8 cellular contexts compared by ENCODE assay signal in the genomic region with DNA sequence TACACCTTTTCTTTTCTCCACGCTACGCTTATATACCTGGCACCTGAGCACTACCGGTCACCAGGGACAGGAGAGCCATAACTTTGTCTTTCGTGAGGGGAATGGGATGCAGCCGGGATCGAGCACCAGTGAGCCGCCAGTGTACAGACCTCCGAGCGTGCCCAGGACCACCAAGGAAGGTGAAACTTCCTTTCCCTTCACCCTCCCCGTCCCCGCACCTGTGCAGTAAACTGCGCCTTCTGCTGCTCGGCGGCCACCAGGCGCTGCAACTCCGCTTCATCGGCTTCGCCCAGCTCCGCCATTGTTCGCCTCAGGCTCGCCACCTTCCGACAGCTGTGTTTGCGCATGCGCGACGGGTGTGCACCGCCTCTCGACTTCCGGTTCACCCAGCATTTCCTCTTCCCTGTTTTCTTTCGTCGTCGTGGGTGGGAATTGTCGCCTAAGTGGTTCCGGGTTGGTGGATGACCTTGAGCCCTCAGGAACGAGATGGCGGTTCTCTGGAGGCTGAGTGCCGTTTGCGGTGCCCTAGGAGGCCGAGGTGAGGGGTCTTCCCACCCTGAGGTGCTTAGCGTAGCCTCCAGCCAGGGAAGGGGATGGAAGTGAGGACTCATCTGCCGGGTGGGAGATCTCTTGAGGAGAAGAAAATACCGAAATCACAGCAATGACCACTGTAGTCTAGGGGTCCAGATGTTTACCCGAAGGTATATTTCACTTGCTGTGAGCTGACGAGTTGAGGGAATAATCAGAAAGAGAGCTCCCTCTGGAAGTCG. TPM values are rescaled to one million over a fixed set of nuclear protein-coding genes. Genes with fewer than 3 reads are reported as not detected.
DNase-seq lines count a peak whose midpoint lies in the region; ATAC-seq and TF ChIP-seq lines count a peak whose summit lies in the region.

A gene (plus strand): TSS at position 452 of the 770 bp plus-strand sequence. CDS start 35 bp downstream, at position 487.
A gene with protein sequence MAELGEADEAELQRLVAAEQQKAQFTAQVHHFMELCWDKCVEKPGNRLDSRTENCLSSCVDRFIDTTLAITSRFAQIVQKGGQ (minus strand): TSS at position 335 of the 770 bp plus-strand sequence. CDS start 33 bp downstream, at position 302.

- no peaks in the 10 kb centered on the region for H3K27me3 ChIP-seq in left lung

- H3K4me3 Mint-ChIP-seq in CD14-positive monocyte, result peak within 1 kb of the TSS; percentile 96 to 99
- peak within 1 kb of the TSS; percentile 96 for H3K4me3 Mint-ChIP-seq in dendritic cell treated with granulocyte-macrophage colony-stimulating factor and Interleukin-4, amounts not matched to agents 40 ng/mL and 50 ng/mL, for 4 days

- no peaks in the 10 kb centered on the region for H3K9me3 Mint-ChIP-seq in CD14-positive monocyte
- H3K9me3 Mint-ChIP-seq in dendritic cell treated with granulocyte-macrophage colony-stimulating factor and Interleukin-4, amounts not matched to agents 40 ng/mL and 50 ng/mL, for 4 days, result no peaks in the 10 kb centered on the region

- ATAC-seq in GM19372 (IDR thresholded peaks at IDR 0.05; ENCODE audit: low read depth, unreplicated experiment) (peak; percentile 85), HG03558 (IDR thresholded peaks at IDR 0.05; ENCODE audit: extremely low read depth, unreplicated experiment) (peak; percentile 58), left lung (peak; percentile 95)

- H3K4me1 ChIP-seq in left lung, result peaks cover 8 to 42% of the 10 kb centered on the region in 2 donors

- DNase-seq in CD14-positive monocyte (ENCODE audit: low spot score) (peak; percentile 97), NCI-H748 treated with DMSO at 0.1 percent for 48 hours (lab: John Stamatoyannopoulos, UW) (peak; percentile 89), left lung (peak; percentile 96)
- peak; percentile 87 to 97 for DNase-seq in activated CD4-positive, alpha-beta T cell treated with anti-CD3 and anti-CD28 coated beads, Interleukin-2, amount 50 U/mL, for 24 hours (ENCODE audit: low read depth in 1 of 2, low spot score in 1 of 2)
- DNase-seq in stimulated activated CD4-positive, alpha-beta T cell treated with anti-CD3 and anti-CD28 coated beads, Interleukin-2, amount 100 ng/mL, for 48 hours, result peak; percentile 92 to 93

- peak within 1 kb of the TSS; percentile 95 to 99 (median 98) for H3K27ac Mint-ChIP-seq in CD14-positive monocyte
- H3K27ac Mint-ChIP-seq in dendritic cell treated with granulocyte-macrophage colony-stimulating factor and Interleukin-4, amounts not matched to agents 40 ng/mL and 50 ng/mL, for 4 days, result peak within 1 kb of the TSS; percentile 99

- H3K36me3 Mint-ChIP-seq in CD14-positive monocyte, result peaks cover 73% of the 10 kb centered on the region in 2 donors
- H3K36me3 Mint-ChIP-seq in dendritic cell treated with granulocyte-macrophage colony-stimulating factor and Interleukin-4, amounts not matched to agents 40 ng/mL and 50 ng/mL, for 4 days (ENCODE audit: low read depth), result peaks cover 100% of the 10 kb centered on the region

- H3K4me1 Mint-ChIP-seq in CD14-positive monocyte, result peaks cover 41% of the 10 kb centered on the region
- peaks cover 62% of the 10 kb centered on the region for H3K4me1 Mint-ChIP-seq in dendritic cell treated with granulocyte-macrophage colony-stimulating factor and Interleukin-4, amounts not matched to agents 40 ng/mL and 50 ng/mL, for 4 days (ENCODE audit: low read depth)

- H3K27ac ChIP-seq in left lung, result peak within 1 kb of the TSS; percentile 46 to 78

- intact Hi-C loops in CD14-positive monocyte (cut with micrococcal nuclease), result loop anchor here (2.0 to 10.0 kb wide), 4 partner anchors 14 to 198 kb away; no protein-coding TSS in a partner anchor
- intact Hi-C loops in dendritic cell treated with granulocyte-macrophage colony-stimulating factor and Interleukin-4, amounts not matched to agents 40 ng/mL and 50 ng/mL, for 4 days (cut with micrococcal nuclease), result loop anchor here (1.0 to 5.0 kb wide), 5 partner anchors 12 to 484 kb away; a partner anchor contains a TSS
- intact Hi-C loops in left lung (cut with DNase I), result no loop called here

- no peaks in the 10 kb centered on the region for H3K9me3 ChIP-seq in left lung

- H3K4me3 ChIP-seq in left lung, result peak within 1 kb of the TSS; percentile 89 to 91

- peaks cover 0 to 2% (median 0%) of the 10 kb centered on the region in 3 donors for H3K27me3 Mint-ChIP-seq in CD14-positive monocyte (ENCODE audit: low read depth in 3 of 3)
- no peaks in the 10 kb centered on the region for H3K27me3 Mint-ChIP-seq in dendritic cell treated with granulocyte-macrophage colony-stimulating factor and Interleukin-4, amounts not matched to agents 40 ng/mL and 50 ng/mL, for 4 days

- TF ChIP-seq CTCF in CD14-positive monocyte (IDR thresholded peaks at IDR 0.05) (peak; percentile 34), left lung (IDR thresholded peaks at IDR 0.05) (no peak)

- H3K36me3 ChIP-seq in left lung, result peaks cover 0 to 73% of the 10 kb centered on the region in 2 donors

RNA-seq across cellular contexts. Expression of the first gene that starts in this region (rescaled TPM):
- polyA plus RNA-seq in CD14-positive monocyte, result 100 to 1,000 TPM; 270 TPM
- 100 to 1,000 TPM in 1 of 2 donors, 10 to 100 TPM in 1; 94.1 to 103 TPM for total RNA-seq in left lung

RNA-seq across cellular contexts. Expression of the second gene that starts in this region (rescaled TPM):
- polyA plus RNA-seq in CD14-positive monocyte, result 100 to 1,000 TPM; 143 to 160 TPM
- 10 to 100 TPM; 55.1 to 59.7 TPM for total RNA-seq in left lung

Comparison
In these comparisons a context has a peak if more than half of its experiments do, and no peak if none do; other contexts are left out.
1. Peak in every context shown above with its lines: DNase-seq, ATAC-seq, H3K4me3 ChIP-seq and H3K27ac ChIP-seq.
2. intact Hi-C loops: an anchor here in CD14-positive monocyte (2.0 to 10.0 kb wide) and dendritic cell treated with granulocyte-macrophage colony-stimulating factor and Interleukin-4, amounts not matched to agents 40 ng/mL and 50 ng/mL, for 4 days (1.0 to 5.0 kb wide); none called in left lung.